ENCODE assay signal across 10 cellular contexts in genomic region chr6:75368151-75368779, GRCh38.
DNase-seq lines count a peak whose midpoint lies in the region; ATAC-seq and TF ChIP-seq lines count a peak whose summit lies in the region.
"Had no signal": no experiment of that assay in that cellular context is flagged by ENCODE, and none has a peak within 500 bp of the region (broad histone marks: within the 10 kb centered on the region; RNA-seq: fewer than 3 reads in every experiment).

No MANE protein-coding gene starts in this region.

- no peak overlapping the region for H3K27ac ChIP-seq in endodermal cell (ENCODE audit: low read depth, low read length)
- peak overlapping the region; percentile 73 for H3K27ac ChIP-seq in psoas muscle
- H3K27ac ChIP-seq: neutrophil had no signal

- TF ChIP-seq CTCF in endodermal cell (conservative IDR thresholded peaks at IDR 0.05) (peak; percentile 92), psoas muscle (IDR thresholded peaks at IDR 0.05) (peak; percentile 73)

- no peaks in the 10 kb centered on the region for H3K36me3 ChIP-seq in endodermal cell (ENCODE audit: control insufficient read depth, insufficient read depth, low read length)
- no peaks in the 10 kb centered on the region for H3K36me3 ChIP-seq in psoas muscle (ENCODE audit: insufficient read depth in 1 of 2, low read depth in 1 of 2)
- H3K36me3 ChIP-seq: neutrophil had no signal

- DNase-seq in NCI-H1436 (lab: John Stamatoyannopoulos, UW), result peak; percentile 11
- no peak for DNase-seq in NCI-H1436 treated with DMSO at 0.1 percent for 48 hours (lab: John Stamatoyannopoulos, UW)
- DNase-seq in NCI-H128 (lab: John Stamatoyannopoulos, UW; ENCODE audit: unreplicated experiment), result peak; percentile 2
- DNase-seq in endodermal cell, result peak; percentile 91
- no peak for DNase-seq in psoas muscle
- DNase-seq in mesenteric fat pad (ENCODE audit: low spot score), result no peak
- no peak for DNase-seq in globus pallidus (ENCODE audit: low spot score)

- no peak overlapping the region for H3K4me3 ChIP-seq in endodermal cell (ENCODE audit: low read length)
- no peak overlapping the region for H3K4me3 ChIP-seq in psoas muscle

- H3K9me3 Mint-ChIP-seq in endodermal cell, result peaks cover 2% of the 10 kb centered on the region

- intact Hi-C loops in psoas muscle (cut with DNase I), result loop anchor here in 1 of 2 donors (5.0 kb wide), 2 partner anchors 139 to 159 kb away; no protein-coding TSS in a partner anchor

- no peak overlapping the region for H3K27ac Mint-ChIP-seq in endodermal cell
- H3K27ac Mint-ChIP-seq: B cell had no signal

- no peak overlapping the region for H3K9ac ChIP-seq in endodermal cell (ENCODE audit: extremely low read depth, low read length, poor library complexity, severe bottlenecking)

- 70 to 81% methylated on average over 3 to 6 of the region's 6 CpGs for WGBS in endodermal cell (ENCODE audit: insufficient coverage in 1 of 2, insufficient read length in 1 of 2), 2 experiments
- WGBS in psoas muscle, 3 donors, result 45 to 62% (median 47%) methylated on average over 6 of the region's 6 CpGs

- no peak overlapping the region for H3K4me3 Mint-ChIP-seq in endodermal cell
- H3K4me3 Mint-ChIP-seq: B cell had no signal

- no peaks in the 10 kb centered on the region for H3K36me3 Mint-ChIP-seq in endodermal cell (ENCODE audit: low read depth)

- no peaks in the 10 kb centered on the region for H3K27me3 Mint-ChIP-seq in endodermal cell (ENCODE audit: insufficient read depth)

- H3K4me1 Mint-ChIP-seq in endodermal cell, result peaks cover 11% of the 10 kb centered on the region
- H3K4me1 Mint-ChIP-seq: B cell had no signal

- peak; percentile 89 to 92 (median 90) for ATAC-seq in psoas muscle
- no peak for ATAC-seq in HG02973 (IDR thresholded peaks at IDR 0.05; ENCODE audit: unreplicated experiment)

- H3K27me3 ChIP-seq in endodermal cell (ENCODE audit: control insufficient read depth, insufficient read depth, low read length, poor library complexity, severe bottlenecking) (no peaks in the 10 kb centered on the region), psoas muscle (ENCODE audit: insufficient read depth in 3 of 3, low read length in 2 of 3) (no peaks in the 10 kb centered on the region)
- H3K27me3 ChIP-seq: neutrophil had no signal

- H3K4me1 ChIP-seq in endodermal cell (ENCODE audit: control insufficient read depth, insufficient read depth, low read length) (no peaks in the 10 kb centered on the region), psoas muscle (peaks cover 41% of the 10 kb centered on the region)

- no peaks in the 10 kb centered on the region for H3K9me3 ChIP-seq in endodermal cell (ENCODE audit: control insufficient read depth, low read length)
- H3K9me3 ChIP-seq in psoas muscle, result no peaks in the 10 kb centered on the region
- H3K9me3 ChIP-seq: neutrophil had no signal

Comparison
In these comparisons a context has a peak if more than half of its experiments do, and no peak if none do; other contexts are left out.
1. DNase-seq: peak in NCI-H1436 (single experiment), NCI-H128 (single experiment) and endodermal cell (single experiment); none in NCI-H1436 treated with DMSO at 0.1 percent for 48 hours (single experiment), psoas muscle (0 of 2), mesenteric fat pad (single experiment) and globus pallidus (single experiment).